Comparison of ENCODE assay signal across 18 cellular contexts in genomic region chr1:199160521-199161318, GRCh38.
DNase-seq lines count a peak whose midpoint lies in the region; ATAC-seq and TF ChIP-seq lines count a peak whose summit lies in the region.
"Had no signal": no experiment of that assay in that cellular context is flagged by ENCODE, and none has a peak within 500 bp of the region (broad histone marks: within the 10 kb centered on the region; RNA-seq: fewer than 3 reads in every experiment).

No MANE protein-coding gene starts in this region.

- H3K27me3 Mint-ChIP-seq in stimulated activated naive CD8-positive, alpha-beta T cell treated with anti-CD3 and anti-CD28 coated beads, Interleukin-15, Interleukin-2, amounts not matched to agents 100 ng/mL and 50 ng/mL, for 24 hours: peaks cover 4% of the 10 kb centered on the region

- H3K27me3 ChIP-seq in Loucy (ENCODE audit: insufficient read depth, low read length, poor library complexity, severe bottlenecking) (no peaks in the 10 kb centered on the region), fibroblast of lung (ENCODE audit: control insufficient read depth, insufficient read depth, low read length) (no peaks in the 10 kb centered on the region)
- H3K27me3 ChIP-seq: BE2C, SJSA1 had no signal

- H3K79me2 ChIP-seq in Loucy (ENCODE audit: insufficient read depth, low read length) (no peaks in the 10 kb centered on the region), fibroblast of lung (ENCODE audit: control insufficient read depth, insufficient read depth, low read length) (no peaks in the 10 kb centered on the region)

- H3K4me2 ChIP-seq in Loucy (ENCODE audit: low read depth, low read length, poor library complexity, severe bottlenecking) (peak overlapping the region; percentile 68), fibroblast of lung (ENCODE audit: extremely low read depth, insufficient read depth, low read length) (no peak overlapping the region)

- DNase-seq in stimulated activated naive CD8-positive, alpha-beta T cell treated with anti-CD3 and anti-CD28 coated beads, Interleukin-15, Interleukin-2, amounts not matched to agents 100 U/mL and 50 U/mL, for 24 hours: no peak
- DNase-seq in fibroblast of lung (ENCODE audit: low read depth in 2 of 2): no peak
- DNase-seq: BE2C; Calu3; CD4-positive, alpha-beta memory T cell; DMS53; KBM-7; NCI-H1092; NCI-H146; NCI-H2081; NCI-H774; PC-3 had no signal

- H3K27ac ChIP-seq in fibroblast of lung (ENCODE audit: insufficient read depth, low read length): no peak overlapping the region
- H3K27ac ChIP-seq: SJSA1 had no signal

- no peak for TF ChIP-seq CTCF in Loucy (conservative IDR thresholded peaks at IDR 0.05; ENCODE audit: low read length)
- no peak for TF ChIP-seq CTCF in fibroblast of lung (conservative IDR thresholded peaks at IDR 0.05 in 1 of 2, IDR thresholded peaks at IDR 0.05 in 1 of 2; ENCODE audit: low read depth in 1 of 2, low read length in 2 of 2)

- H3K4me3 ChIP-seq in Loucy (ENCODE audit: low read length, poor library complexity, severe bottlenecking) (no peak overlapping the region), fibroblast of lung (replicated peaks in 1 of 4; ENCODE audit: control extremely low read depth in 1 of 4, insufficient read depth in 1 of 4, low read depth in 3 of 4, low read length in 4 of 4) (no peak overlapping the region)
- H3K4me3 ChIP-seq: SJSA1 had no signal

- no peak for ATAC-seq in stimulated activated naive CD8-positive, alpha-beta T cell treated with anti-CD3 and anti-CD28 coated beads, Interleukin-15, Interleukin-2, amounts not matched to agents 100 U/mL and 50 U/mL, for 24 hours
- ATAC-seq in SK-N-SH treated with all-trans-retinoic acid at 6 μM for 48 hours (no peak), HG03439 (IDR thresholded peaks at IDR 0.05; ENCODE audit: unreplicated experiment) (no peak), HG03520 (IDR thresholded peaks at IDR 0.05; ENCODE audit: unreplicated experiment) (no peak)
- ATAC-seq: PC-3 had no signal

- no peaks in the 10 kb centered on the region for H3K9me3 ChIP-seq in Loucy (ENCODE audit: insufficient read depth, low read depth, low read length)
- H3K9me3 ChIP-seq in fibroblast of lung (ENCODE audit: control insufficient read depth, insufficient read depth, low read depth, low read length): no peaks in the 10 kb centered on the region
- H3K9me3 ChIP-seq: BE2C, SJSA1 had no signal

- no peaks in the 10 kb centered on the region for H3F3A ChIP-seq in Loucy (ENCODE audit: low read depth)

- H3K9me2 ChIP-seq in Loucy (replicated peaks; ENCODE audit: low read depth, low read length): no peaks in the 10 kb centered on the region

- peaks cover 3% of the 10 kb centered on the region for H3K9me3 Mint-ChIP-seq in stimulated activated naive CD8-positive, alpha-beta T cell treated with anti-CD3 and anti-CD28 coated beads, Interleukin-15, Interleukin-2, amounts not matched to agents 100 ng/mL and 50 ng/mL, for 24 hours

- no peaks in the 10 kb centered on the region for H3K36me3 Mint-ChIP-seq in stimulated activated naive CD8-positive, alpha-beta T cell treated with anti-CD3 and anti-CD28 coated beads, Interleukin-15, Interleukin-2, amounts not matched to agents 100 ng/mL and 50 ng/mL, for 24 hours (ENCODE audit: low read depth)
- H3K36me3 Mint-ChIP-seq: CD4-positive, alpha-beta memory T cell had no signal

- no peaks in the 10 kb centered on the region for H3K36me3 ChIP-seq in Loucy (ENCODE audit: insufficient read depth, low read length)
- no peaks in the 10 kb centered on the region for H3K36me3 ChIP-seq in fibroblast of lung (ENCODE audit: control insufficient read depth, insufficient read depth, low read length)
- H3K36me3 ChIP-seq: BE2C, SJSA1 had no signal

- peaks cover 44% of the 10 kb centered on the region for H3K4me1 Mint-ChIP-seq in stimulated activated naive CD8-positive, alpha-beta T cell treated with anti-CD3 and anti-CD28 coated beads, Interleukin-15, Interleukin-2, amounts not matched to agents 100 ng/mL and 50 ng/mL, for 24 hours (ENCODE audit: low read depth)

- H4K20me1 ChIP-seq in Loucy (ENCODE audit: insufficient read depth, low read length, poor library complexity, severe bottlenecking): no peaks in the 10 kb centered on the region
- H4K20me1 ChIP-seq in fibroblast of lung (ENCODE audit: control insufficient read depth, extremely low read depth, insufficient read depth, low read length): no peaks in the 10 kb centered on the region

- H2AFZ ChIP-seq in Loucy (ENCODE audit: low read length) (no peak overlapping the region), fibroblast of lung (ENCODE audit: low read length) (peak overlapping the region; percentile 23)

- no peak overlapping the region for H3K4me3 Mint-ChIP-seq in stimulated activated naive CD8-positive, alpha-beta T cell treated with anti-CD3 and anti-CD28 coated beads, Interleukin-15, Interleukin-2, amounts not matched to agents 100 ng/mL and 50 ng/mL, for 24 hours

- no peak overlapping the region for H3K9ac ChIP-seq in Loucy (ENCODE audit: low read depth, low read length, poor library complexity, severe bottlenecking)
- no peak overlapping the region for H3K9ac ChIP-seq in fibroblast of lung (ENCODE audit: insufficient read depth, low read length)

- peak overlapping the region; percentile 73 for H3K27ac Mint-ChIP-seq in stimulated activated naive CD8-positive, alpha-beta T cell treated with anti-CD3 and anti-CD28 coated beads, Interleukin-15, Interleukin-2, amounts not matched to agents 100 ng/mL and 50 ng/mL, for 24 hours

- H3K4me1 ChIP-seq in Loucy (ENCODE audit: insufficient read depth, low read length, poor library complexity, severe bottlenecking) (peaks cover 55% of the 10 kb centered on the region), fibroblast of lung (ENCODE audit: control insufficient read depth, extremely low read depth, insufficient read depth, low read length) (peaks cover 4% of the 10 kb centered on the region)
- H3K4me1 ChIP-seq: SJSA1 had no signal

TF ChIP-seq in SK-N-SH treated with all-trans-retinoic acid at 6 μM for 48 hours, 23 proteins besides CTCF, POLR2A, EP300 and RAD21:
- TF ChIP-seq GLIS3 (CRISPR knock-in tag; IDR thresholded peaks at IDR 0.05) (no peak), ZC3H10 (CRISPR knock-in tag; IDR thresholded peaks at IDR 0.05) (no peak), ZFP3 (CRISPR knock-in tag; IDR thresholded peaks at IDR 0.05) (no peak)
TF ChIP-seq in SK-N-SH treated with all-trans-retinoic acid at 6 μM for 48 hours: peak in this region for 0.
